In the genomic region with DNA sequence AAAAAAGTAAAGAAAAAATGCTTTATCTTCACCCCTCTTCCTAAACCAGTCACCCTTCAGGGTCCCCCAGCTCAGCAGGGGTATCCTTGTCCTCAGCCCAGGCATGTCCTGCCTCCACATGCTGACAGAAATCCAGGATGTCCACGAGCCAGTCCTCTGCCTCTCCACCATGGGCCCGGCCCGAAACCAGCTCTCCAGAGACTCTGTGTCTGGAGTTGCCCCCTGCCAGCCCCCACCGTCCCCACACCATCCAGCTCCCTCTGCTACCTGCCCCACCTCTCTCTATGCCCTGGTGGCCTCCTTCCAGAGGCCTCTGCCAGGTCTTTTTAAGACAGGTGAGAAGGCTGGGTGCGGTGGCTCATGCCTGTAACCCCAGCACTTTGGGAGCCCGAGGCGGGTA, we compare ENCODE assay signal across 17 cellular contexts.
DNase-seq lines count a peak whose midpoint lies in the region; ATAC-seq and TF ChIP-seq lines count a peak whose summit lies in the region.
"Had no signal": no experiment of that assay in that cellular context is flagged by ENCODE, and none has a peak within 500 bp of the region (broad histone marks: within the 10 kb centered on the region; RNA-seq: fewer than 3 reads in every experiment).

No MANE protein-coding gene starts in this region.

- H3K9me3 ChIP-seq in BLaER1 treated with 17β-estradiol and CSF1 and Interleukin-3, amounts not matched to agents 10 nM and 100 nM (replicated peaks in 1 of 11): no peaks in the 10 kb centered on the region
- no peaks in the 10 kb centered on the region for H3K9me3 ChIP-seq in HUES6 (ENCODE audit: control insufficient read depth, insufficient read depth, low read depth, low read length)
- no peaks in the 10 kb centered on the region for H3K9me3 ChIP-seq in mesenchymal stem cell (ENCODE audit: control insufficient read depth, low read length)
- no peaks in the 10 kb centered on the region for H3K9me3 ChIP-seq in stomach
- no peaks in the 10 kb centered on the region for H3K9me3 ChIP-seq in MM.1S (replicated peaks; ENCODE audit: insufficient read depth, low read length)

- H3K27me3 ChIP-seq in BLaER1 treated with 17β-estradiol and CSF1 and Interleukin-3, amounts not matched to agents 10 nM and 100 nM: no peaks in the 10 kb centered on the region
- H3K27me3 ChIP-seq in HUES6 (ENCODE audit: control insufficient read depth, insufficient read depth, low read length) (no peaks in the 10 kb centered on the region), mesenchymal stem cell (ENCODE audit: control insufficient read depth in 1 of 2, insufficient read depth in 1 of 2, low read length in 2 of 2) (peaks cover 0 to 2% of the 10 kb centered on the region in 2 experiments), stomach (no peaks in the 10 kb centered on the region), MM.1S (replicated peaks; ENCODE audit: insufficient read depth, low read length) (no peaks in the 10 kb centered on the region)

- WGBS in mesenchymal stem cell: 91% methylated on average over 7 of the region's 7 CpGs
- 75 to 89% (median 82%) methylated on average over 7 of the region's 7 CpGs for whole genome bisulfite sequencing in stomach, 5 donors

- no peak overlapping the region for H3K14ac ChIP-seq in mesenchymal stem cell (ENCODE audit: low read length in 2 of 2)

- H3K9ac ChIP-seq in BLaER1 treated with 17β-estradiol and CSF1 and Interleukin-3, amounts not matched to agents 10 nM and 100 nM: peak overlapping the region in 1 of 11 experiments; percentile 53; a peak in 1 of 22 replicates
- H3K9ac ChIP-seq in HUES6 (ENCODE audit: low read length) (peak overlapping the region; percentile 8), mesenchymal stem cell (ENCODE audit: low read length) (no peak overlapping the region), MM.1S (ENCODE audit: low read length) (no peak overlapping the region)

- no peak overlapping the region for H2BK15ac ChIP-seq in mesenchymal stem cell (ENCODE audit: low read depth, poor library complexity, severe bottlenecking)

- no peak for ATAC-seq in effector memory CD8-positive, alpha-beta T cell (replicated peaks)

- H4K8ac ChIP-seq in mesenchymal stem cell (ENCODE audit: low read length): no peak overlapping the region

- H3K18ac ChIP-seq in mesenchymal stem cell (ENCODE audit: low read depth in 1 of 2, low read length in 2 of 2): no peak overlapping the region

- H3K4me2 ChIP-seq in BLaER1 treated with 17β-estradiol and CSF1 and Interleukin-3, amounts not matched to agents 10 nM and 100 nM: no peak overlapping the region
- H3K4me2 ChIP-seq in mesenchymal stem cell (ENCODE audit: low read length, poor library complexity, severe bottlenecking) (no peak overlapping the region), MM.1S (ENCODE audit: low read depth, low read length) (no peak overlapping the region)

- DNase-seq in mesenchymal stem cell: no peak
- no peak for DNase-seq in stomach
- no peak for DNase-seq in hippocampal formation (lab: John Stamatoyannopoulos, UW)
- DNase-seq in effector memory CD8-positive, alpha-beta T cell: no peak
- no peak for DNase-seq in MM.1S
- DNase-seq: DMS79; KBM-7; MV-4-11; NCI-H1694 treated with DMSO at 0.1 percent for 48 hours; NCI-H510A; NCI-H748 treated with DMSO at 0.1 percent for 48 hours; NK-92 treated with Interleukin-12 subunit alpha and Interleukin-12 subunit beta, amount 100 ng/mL, for 24 hours; SHP77 had no signal

- no peaks in the 10 kb centered on the region for H3K27me3 Mint-ChIP-seq in effector memory CD8-positive, alpha-beta T cell

- H2BK5ac ChIP-seq in mesenchymal stem cell (ENCODE audit: low read depth, low read length, poor library complexity, severe bottlenecking): no peak overlapping the region

- H2AK5ac ChIP-seq in mesenchymal stem cell (ENCODE audit: low read length, severe bottlenecking): peak overlapping the region; percentile 65

- no peak overlapping the region for H3K4me3 ChIP-seq in BLaER1 treated with 17β-estradiol and CSF1 and Interleukin-3, amounts not matched to agents 10 nM and 100 nM
- H3K4me3 ChIP-seq in HUES6 (ENCODE audit: low read depth, low read length): no peak overlapping the region
- H3K4me3 ChIP-seq in mesenchymal stem cell (ENCODE audit: insufficient read depth in 1 of 2, low read depth in 1 of 2, low read length in 2 of 2): no peak overlapping the region
- no peak overlapping the region for H3K4me3 ChIP-seq in stomach
- no peak overlapping the region for H3K4me3 ChIP-seq in MM.1S (ENCODE audit: low read length)
- H3K4me3 ChIP-seq: SK-N-MC had no signal

- no peak overlapping the region for H2BK120ac ChIP-seq in mesenchymal stem cell (ENCODE audit: low read depth, low read length)

- H3K4me3 Mint-ChIP-seq in effector memory CD8-positive, alpha-beta T cell: no peak overlapping the region

- H3K27ac Mint-ChIP-seq in effector memory CD8-positive, alpha-beta T cell: peak overlapping the region in 1 of 2 donors; percentile 70

- H3K23ac ChIP-seq in mesenchymal stem cell (ENCODE audit: low read length in 2 of 2): no peak overlapping the region

- no peaks in the 10 kb centered on the region for H3K9me2 ChIP-seq in MM.1S (replicated peaks; ENCODE audit: insufficient read depth, low read length)

- peak overlapping the region in 6 of 11 experiments; percentile 23 to 82 (median 73); a peak in 10 of 22 replicates for H3K27ac ChIP-seq in BLaER1 treated with 17β-estradiol and CSF1 and Interleukin-3, amounts not matched to agents 10 nM and 100 nM
- no peak overlapping the region for H3K27ac ChIP-seq in HUES6 (ENCODE audit: low read depth, low read length)
- no peak overlapping the region for H3K27ac ChIP-seq in mesenchymal stem cell (ENCODE audit: low read length, poor library complexity, severe bottlenecking)
- peak overlapping the region in 3 of 5 donors; percentile 25 to 69 (median 49) for H3K27ac ChIP-seq in stomach
- H3K27ac ChIP-seq in MM.1S (ENCODE audit: low read length): no peak overlapping the region
- H3K27ac ChIP-seq: C4-2B, SK-N-MC had no signal

- H3K4ac ChIP-seq in mesenchymal stem cell (ENCODE audit: low read depth in 1 of 2, low read length in 2 of 2): no peak overlapping the region

- H3F3A ChIP-seq in MM.1S (ENCODE audit: insufficient read depth, low read length): peaks cover 22% of the 10 kb centered on the region

- intact Hi-C loops in stomach (cut with DNase I; ENCODE audit: low total_unique reads): no loop called here

- peaks cover 0 to 31% (median 10%) of the 10 kb centered on the region in 11 experiments; a peak in 11 of 22 replicates for H4K20me1 ChIP-seq in BLaER1 treated with 17β-estradiol and CSF1 and Interleukin-3, amounts not matched to agents 10 nM and 100 nM
- H4K20me1 ChIP-seq in MM.1S (ENCODE audit: insufficient read depth, low read length): no peaks in the 10 kb centered on the region

- H3K4me1 Mint-ChIP-seq in effector memory CD8-positive, alpha-beta T cell (ENCODE audit: low read depth in 2 of 2): peaks cover 32% of the 10 kb centered on the region in 2 donors

- H2BK12ac ChIP-seq in mesenchymal stem cell (ENCODE audit: low read length in 2 of 2): peak overlapping the region in 1 of 2 experiments; percentile 34

- no peak for TF ChIP-seq EP300 in stomach (IDR thresholded peaks at IDR 0.05)

- no peaks in the 10 kb centered on the region for H3K79me1 ChIP-seq in mesenchymal stem cell (replicated peaks; ENCODE audit: low read length, poor library complexity, severe bottlenecking)

- TF ChIP-seq POLR2A in stomach (IDR thresholded peaks at IDR 0.05): no peak

- no peaks in the 10 kb centered on the region for H3K79me2 ChIP-seq in MM.1S (ENCODE audit: low read length)

- peaks cover 28% of the 10 kb centered on the region for H3K36me3 Mint-ChIP-seq in effector memory CD8-positive, alpha-beta T cell (ENCODE audit: insufficient read depth)

- peaks cover 19 to 20% (median 19%) of the 10 kb centered on the region in 11 experiments for H3K36me3 ChIP-seq in BLaER1 treated with 17β-estradiol and CSF1 and Interleukin-3, amounts not matched to agents 10 nM and 100 nM
- H3K36me3 ChIP-seq in HUES6 (ENCODE audit: control insufficient read depth, insufficient read depth, low read length) (peaks cover 20% of the 10 kb centered on the region), mesenchymal stem cell (ENCODE audit: control insufficient read depth in 1 of 2, insufficient read depth in 2 of 2, low read depth in 1 of 2, low read length in 2 of 2) (peaks cover 18 to 23% of the 10 kb centered on the region in 2 experiments), stomach (peaks cover 16 to 38% (median 32%) of the 10 kb centered on the region in 4 donors), MM.1S (replicated peaks; ENCODE audit: insufficient read depth, low read length) (no peaks in the 10 kb centered on the region)

- H4K91ac ChIP-seq in mesenchymal stem cell (ENCODE audit: low read length): no peak overlapping the region

- H2AFZ ChIP-seq in mesenchymal stem cell (ENCODE audit: low read depth, low read length) (no peak overlapping the region), MM.1S (ENCODE audit: low read length) (no peak overlapping the region)

- TF ChIP-seq CTCF in stomach (IDR thresholded peaks at IDR 0.05) (no peak), MM.1S (IDR thresholded peaks at IDR 0.05; ENCODE audit: low read length) (no peak)

- H3K4me1 ChIP-seq in BLaER1 treated with 17β-estradiol and CSF1 and Interleukin-3, amounts not matched to agents 10 nM and 100 nM: peaks cover 42 to 74% (median 60%) of the 10 kb centered on the region in 10 experiments
- H3K4me1 ChIP-seq in HUES6 (ENCODE audit: control insufficient read depth, insufficient read depth, low read length): peaks cover 58% of the 10 kb centered on the region
- H3K4me1 ChIP-seq in mesenchymal stem cell (ENCODE audit: control insufficient read depth, insufficient read depth, low read depth, low read length): peaks cover 13% of the 10 kb centered on the region
- H3K4me1 ChIP-seq in stomach: peaks cover 11 to 61% (median 25%) of the 10 kb centered on the region in 4 donors
- H3K4me1 ChIP-seq in MM.1S (ENCODE audit: low read length): peaks cover 6% of the 10 kb centered on the region

- H3K9me3 Mint-ChIP-seq in effector memory CD8-positive, alpha-beta T cell: no peaks in the 10 kb centered on the region

Comparison
In these comparisons a context has a peak if more than half of its experiments do, and no peak if none do; other contexts are left out.
1. H3K27ac ChIP-seq: peak in BLaER1 treated with 17β-estradiol and CSF1 and Interleukin-3, amounts not matched to agents 10 nM and 100 nM (6 of 11) and stomach (3 of 5); none in HUES6 (single experiment), mesenchymal stem cell (single experiment) and MM.1S (single experiment).